Comparison of ENCODE assay signal across 8 cellular contexts in genomic region chr2:70125498-70125898, GRCh38. TPM values are rescaled to one million over a fixed set of nuclear protein-coding genes. Genes with fewer than 3 reads are reported as not detected.
DNase-seq lines count a peak whose midpoint lies in the region; ATAC-seq and TF ChIP-seq lines count a peak whose summit lies in the region.

No MANE protein-coding gene starts in this region.

- H3K27ac ChIP-seq in angular gyrus (ENCODE audit: low read depth, low read length) (peak overlapping the region; percentile 99), lower lobe of right lung (peak overlapping the region; percentile 97), tibial artery (peak overlapping the region; percentile 98)

- H3K36me3 Mint-ChIP-seq in activated CD4-positive, alpha-beta T cell treated with anti-CD3 and anti-CD28 coated beads, Interleukin-2, amount 10 ng/mL, durations not matched to agents 7 days and 5 days (ENCODE audit: low read depth): peaks cover 4% of the 10 kb centered on the region

- H3K4me1 Mint-ChIP-seq in activated CD4-positive, alpha-beta T cell treated with anti-CD3 and anti-CD28 coated beads, Interleukin-2, amount 10 ng/mL, durations not matched to agents 7 days and 5 days: peaks cover 83% of the 10 kb centered on the region

- H3K27me3 ChIP-seq in lower lobe of right lung (ENCODE audit: low read depth) (no peaks in the 10 kb centered on the region), tibial artery (no peaks in the 10 kb centered on the region)

- CTCF ChIA-PET in activated CD4-positive, alpha-beta T cell treated with anti-CD3 and anti-CD28 coated beads, Interleukin-2, amount 10 ng/mL, durations not matched to agents 7 days and 5 days (lab: Charles Lee): interaction anchor here (1.0 to 3.7 kb wide), 11 partner anchors 7 to 213 kb away, joined by 3 to 13 read pairs (median 5); no protein-coding TSS in a partner anchor

- ATAC-seq in lower lobe of right lung (no peak), GM19455 (IDR thresholded peaks at IDR 0.05; ENCODE audit: unreplicated experiment) (no peak), GM18870 (IDR thresholded peaks at IDR 0.05; ENCODE audit: unreplicated experiment) (no peak), sciatic nerve (no peak)

- DNase-seq in activated CD4-positive, alpha-beta T cell treated with anti-CD3 and anti-CD28 coated beads, Interleukin-2, amount 10 ng/mL, durations not matched to agents 7 days and 5 days: no peak
- DNase-seq in activated CD4-positive, alpha-beta T cell treated with anti-CD3 and anti-CD28 coated beads for 48 hours: no peak
- DNase-seq in lower lobe of right lung: no peak
- no peak for DNase-seq in tibial artery
- no peak for DNase-seq in sciatic nerve (ENCODE audit: low spot score)

- H3K36me3 ChIP-seq in lower lobe of right lung (no peaks in the 10 kb centered on the region), tibial artery (no peaks in the 10 kb centered on the region)

- H3K4me1 ChIP-seq in lower lobe of right lung (peaks cover 46% of the 10 kb centered on the region), tibial artery (peaks cover 0 to 31% (median 15%) of the 10 kb centered on the region in 4 donors)

- H3K9me3 ChIP-seq in lower lobe of right lung: no peaks in the 10 kb centered on the region
- H3K9me3 ChIP-seq in tibial artery: no peaks in the 10 kb centered on the region

- intact Hi-C loops in lower lobe of right lung (cut with DNase I) (no loop called here), tibial artery (cut with DNase I; ENCODE audit: low total_unique reads) (no loop called here), sciatic nerve (cut with DNase I) (no loop called here)

- no peaks in the 10 kb centered on the region for H3K9me3 Mint-ChIP-seq in activated CD4-positive, alpha-beta T cell treated with anti-CD3 and anti-CD28 coated beads, Interleukin-2, amount 10 ng/mL, durations not matched to agents 7 days and 5 days

- H3K27me3 Mint-ChIP-seq in activated CD4-positive, alpha-beta T cell treated with anti-CD3 and anti-CD28 coated beads, Interleukin-2, amount 10 ng/mL, durations not matched to agents 7 days and 5 days: no peaks in the 10 kb centered on the region

- H3K27ac Mint-ChIP-seq in activated CD4-positive, alpha-beta T cell treated with anti-CD3 and anti-CD28 coated beads, Interleukin-2, amount 10 ng/mL, durations not matched to agents 7 days and 5 days: peak overlapping the region; percentile 100

- peak overlapping the region; percentile 93 for H3K4me3 Mint-ChIP-seq in activated CD4-positive, alpha-beta T cell treated with anti-CD3 and anti-CD28 coated beads, Interleukin-2, amount 10 ng/mL, durations not matched to agents 7 days and 5 days

- TF ChIP-seq CTCF in lower lobe of right lung (IDR thresholded peaks at IDR 0.05) (no peak), tibial artery (IDR thresholded peaks at IDR 0.05) (no peak)

- H3K4me3 ChIP-seq in lower lobe of right lung (peak overlapping the region; percentile 65), tibial artery (peak overlapping the region; percentile 59 to 61)

- POLR2A ChIA-PET in activated CD4-positive, alpha-beta T cell treated with anti-CD3 and anti-CD28 coated beads, Interleukin-2, amount 10 ng/mL, durations not matched to agents 7 days and 5 days (lab: Charles Lee): interaction anchor here (1.8 kb wide), 1 partner anchor 21 kb away, joined by 12 read pairs; no protein-coding TSS in a partner anchor

RNA-seq across cellular contexts. Expression of gene PCBP1, which starts 38.2 kb away (rescaled TPM):
- 100 to 1,000 TPM; 527 to 544 TPM for total RNA-seq in activated CD4-positive, alpha-beta T cell treated with anti-CD3 and anti-CD28 coated beads, Interleukin-2, amount 10 ng/mL, durations not matched to agents 7 days and 5 days
- total RNA-seq in lower lobe of right lung (308 TPM), sciatic nerve (285 TPM)
